In the genomic region with DNA sequence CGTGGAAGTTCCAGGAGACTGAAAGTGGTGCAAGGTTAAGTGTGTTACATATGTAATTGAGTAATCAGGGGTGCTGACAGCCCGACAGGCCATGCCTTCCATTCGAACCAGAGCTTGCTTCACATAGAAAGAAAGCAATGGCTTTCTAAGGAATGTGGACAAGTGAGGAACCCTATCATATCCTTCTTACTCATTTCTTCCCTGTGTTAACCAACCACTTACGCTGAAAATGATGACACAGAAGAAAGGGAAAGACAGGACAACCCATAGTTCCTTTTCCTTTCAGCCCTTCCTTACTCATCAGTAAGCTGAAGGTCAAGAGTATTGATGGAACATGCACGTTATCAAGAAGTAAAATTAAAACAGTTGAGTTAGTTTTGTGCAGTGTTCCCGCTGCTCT, we compare ENCODE assay signal across 27 cellular contexts. TPM values are rescaled to one million over a fixed set of nuclear protein-coding genes. Genes with fewer than 3 reads are reported as not detected.
"Had no signal": no experiment of that assay in that cellular context is flagged by ENCODE, and none has a peak within 500 bp of the region (broad histone marks: within the 10 kb centered on the region; RNA-seq: fewer than 3 reads in every experiment).

No MANE protein-coding gene starts in this region.

- DNase-seq: activated CD4-positive, alpha-beta memory T cell treated with anti-CD3 and anti-CD28 coated beads, Interleukin-2, amount 10 ng/mL, durations not matched to agents 7 days and 5 days; activated CD4-positive, alpha-beta T cell treated with anti-CD3 and anti-CD28 coated beads for 36 hours; activated CD4-positive, alpha-beta T cell treated with anti-CD3 and anti-CD28 coated beads, Interleukin-2, amount 10 ng/mL, durations not matched to agents 24 days and 14 days; activated CD4-positive, CD25-positive, alpha-beta regulatory T cell; activated CD4-positive, CD25-positive, alpha-beta regulatory T cell treated with anti-CD3 and anti-CD28 coated beads, Interleukin-2, amount 50 U/mL, for 72 hours; activated CD8-positive, alpha-beta memory T cell treated with anti-CD3 and anti-CD28 coated beads, Interleukin-2, amount 50 U/mL, for 48 hours; activated gamma-delta T cell; activated naive CD4-positive, alpha-beta T cell; activated naive CD4-positive, alpha-beta T cell treated with anti-CD3 and anti-CD28 coated beads, Interleukin-2, amount 10 ng/mL, durations not matched to agents 7 days and 5 days; activated naive CD8-positive, alpha-beta T cell treated with anti-CD3 and anti-CD28 coated beads, Interleukin-2, amount 10 ng/mL, durations not matched to agents 7 days and 5 days; activated T-cell treated with anti-CD3 and anti-CD28 coated beads for 4 hours; activated T-cell treated with anti-CD3 and anti-CD28 coated beads, Interleukin-2, amount 50 U/mL, for 24 hours; activated T-cell treated with anti-CD3 and anti-CD28 coated beads, Interleukin-2, amount 50 U/mL, for 72 hours; central memory CD4-positive, alpha-beta T cell; cerebellar nuclear complex; colonic mucosa; effector CD8-positive, alpha-beta T cell; foreskin fibroblast; head of caudate nucleus; T-helper 2 cell had no signal

- H3K9me3 ChIP-seq: ascending aorta, breast epithelium, colonic mucosa had no signal

- H3K4me3 ChIP-seq: ascending aorta, breast epithelium, cardiac muscle cell, colonic mucosa had no signal

- H3K36me3 ChIP-seq: ascending aorta, breast epithelium, cardiac muscle cell, colonic mucosa had no signal

- H3K4me1 ChIP-seq: ascending aorta, breast epithelium, colonic mucosa had no signal

- H3K27ac ChIP-seq: ascending aorta, breast epithelium, cardiac muscle cell, colonic mucosa had no signal

- H3K27me3 ChIP-seq: ascending aorta, cardiac muscle cell, colonic mucosa had no signal

- ATAC-seq: activated CD4-positive, alpha-beta T cell treated with anti-CD3 and anti-CD28 coated beads for 36 hours; activated T-cell treated with anti-CD3 and anti-CD28 coated beads, Interleukin-2, amount 50 U/mL, for 72 hours; esophagus mucosa had no signal

RNA-seq across cellular contexts. Expression of a gene that starts 48.1 kb away (rescaled TPM):
- total RNA-seq: ascending aorta, dermis microvascular lymphatic vessel endothelial cell, endothelial cell of umbilical vein, epithelial cell of proximal tubule had no signal
- polyA plus RNA-seq: cardiac muscle cell, endothelial cell of umbilical vein had no signal
